Comparison of ENCODE assay signal across 21 cellular contexts in genomic region chr20:47922280-47922675, GRCh38.
A peak's percentile ranks its signal among the peaks of the same experiment; 100 is the strongest.
DNase-seq lines count a peak whose midpoint lies in the region; ATAC-seq, FAIRE-seq and TF ChIP-seq lines count a peak whose summit lies in the region.
"Had no signal": no experiment of that assay in that cellular context is flagged by ENCODE, and none has a peak within 500 bp of the region (broad histone marks: within the 10 kb centered on the region; RNA-seq: fewer than 3 reads in every experiment).

No MANE protein-coding gene starts in this region.

- H3K27ac ChIP-seq in keratinocyte (ENCODE audit: control insufficient read depth, insufficient read depth, low read length) (peak overlapping the region; percentile 44), SK-N-SH (ENCODE audit: low read depth in 2 of 2, low read length in 1 of 2) (no peak overlapping the region)
- H3K27ac ChIP-seq: BLaER1, gastrocnemius medialis, skin epidermis, suprapubic skin had no signal

- H3K4me1 ChIP-seq in keratinocyte (ENCODE audit: control insufficient read depth, extremely low read depth, insufficient read depth, low read length) (peaks cover 45% of the 10 kb centered on the region), SK-N-SH (ENCODE audit: control insufficient read depth in 1 of 2, insufficient read depth in 2 of 2, low read depth in 1 of 2, low read length in 1 of 2) (no peaks in the 10 kb centered on the region; a peak in 1 of 4 replicates)
- H3K4me1 ChIP-seq: BLaER1, gastrocnemius medialis had no signal

- DNase-seq in AG09309 (ENCODE audit: low read depth), result peak; percentile 17
- peak; percentile 91 for DNase-seq in HT-29 (ENCODE audit: low spot score)
- peak; percentile 28 for DNase-seq in astrocyte of the hippocampus (ENCODE audit: low read depth, low spot score)
- DNase-seq in keratinocyte (ENCODE audit: low read depth, low spot score), result no peak
- DNase-seq in left ventricle myocardium superior, result no peak
- DNase-seq in SK-N-SH, result no peak
- no peak for DNase-seq in activated CD4-positive, alpha-beta T cell treated with anti-CD3 and anti-CD28 coated beads, Interleukin-2, amount 10 ng/mL, durations not matched to agents 24 days and 14 days
- DNase-seq: activated CD8-positive, alpha-beta memory T cell treated with anti-CD3 and anti-CD28 coated beads for 24 hours; activated naive CD8-positive, alpha-beta T cell treated with anti-CD3 and anti-CD28 coated beads, Interleukin-2, amount 50 U/mL, for 24 hours; cerebellar nuclear complex; gastrocnemius medialis; NCI-H1105; NCI-H748 treated with DMSO at 0.1 percent for 48 hours; stimulated activated CD4-positive, alpha-beta T cell treated with anti-CD3 and anti-CD28 coated beads, Interleukin-4, amount 100 ng/mL, for 24 hours had no signal

- H3K36me3 ChIP-seq in keratinocyte (ENCODE audit: control insufficient read depth in 2 of 2, extremely low read depth in 1 of 2, insufficient read depth in 2 of 2, low read length in 2 of 2), result no peaks in the 10 kb centered on the region
- no peaks in the 10 kb centered on the region for H3K36me3 ChIP-seq in SK-N-SH (replicated peaks in 1 of 2; ENCODE audit: control insufficient read depth in 1 of 2, insufficient read depth in 2 of 2, low read length in 1 of 2)
- H3K36me3 ChIP-seq: BLaER1, gastrocnemius medialis, suprapubic skin had no signal

- peaks cover 4% of the 10 kb centered on the region for H3K9me3 ChIP-seq in keratinocyte (ENCODE audit: control insufficient read depth, low read depth, low read length)
- H3K9me3 ChIP-seq in SK-N-SH, result no peaks in the 10 kb centered on the region
- H3K9me3 ChIP-seq: gastrocnemius medialis had no signal

- CTCF ChIA-PET in SK-N-SH (lab: Yijun Ruan, JAX), result no interaction called here

- peak overlapping the region; percentile 40 for H3K9ac ChIP-seq in keratinocyte (ENCODE audit: control insufficient read depth, extremely low read depth, insufficient read depth, low read length)
- no peak overlapping the region for H3K9ac ChIP-seq in SK-N-SH
- H3K9ac ChIP-seq: BLaER1 had no signal

- no peak for ATAC-seq in HG02938 (IDR thresholded peaks at IDR 0.05; ENCODE audit: unreplicated experiment)
- no peak for ATAC-seq in left ventricle myocardium superior
- ATAC-seq: activated naive CD8-positive, alpha-beta T cell treated with anti-CD3 and anti-CD28 coated beads, Interleukin-2, amount 50 U/mL, for 24 hours; gastrocnemius medialis; WTC11 had no signal

- H3K36me3 Mint-ChIP-seq in activated CD4-positive, alpha-beta T cell treated with anti-CD3 and anti-CD28 coated beads, Interleukin-2, amount 10 ng/mL, durations not matched to agents 24 days and 14 days (ENCODE audit: low read depth), result no peaks in the 10 kb centered on the region

- TF ChIP-seq RAD21 in SK-N-SH (IDR thresholded peaks at IDR 0.05; ENCODE audit: low read length), result no peak

- no peaks in the 10 kb centered on the region for H3F3A ChIP-seq in SK-N-SH (replicated peaks; ENCODE audit: insufficient read depth)

- H3K4me1 Mint-ChIP-seq in activated CD4-positive, alpha-beta T cell treated with anti-CD3 and anti-CD28 coated beads, Interleukin-2, amount 10 ng/mL, durations not matched to agents 24 days and 14 days, result no peaks in the 10 kb centered on the region
- H3K4me1 Mint-ChIP-seq: activated naive CD8-positive, alpha-beta T cell treated with anti-CD3 and anti-CD28 coated beads, Interleukin-2, amount 50 U/mL, for 24 hours; WTC11 had no signal

- no peak for TF ChIP-seq EP300 in SK-N-SH (IDR thresholded peaks at IDR 0.05; ENCODE audit: borderline replicate concordance in 1 of 2, low read depth in 1 of 2, low read length in 1 of 2)

- dilution Hi-C loops in keratinocyte (cut with MboI; ENCODE audit: extremely low pct_ligation_motif_present, low sequenced_read_pairs), result no loop called here

- H3K27me3 Mint-ChIP-seq in activated CD4-positive, alpha-beta T cell treated with anti-CD3 and anti-CD28 coated beads, Interleukin-2, amount 10 ng/mL, durations not matched to agents 24 days and 14 days, result peaks cover 6% of the 10 kb centered on the region

- no peaks in the 10 kb centered on the region for H3K79me2 ChIP-seq in keratinocyte (ENCODE audit: control insufficient read depth, insufficient read depth, low read length)
- no peaks in the 10 kb centered on the region for H3K79me2 ChIP-seq in SK-N-SH (ENCODE audit: insufficient read depth)

- H4K20me1 ChIP-seq in keratinocyte (ENCODE audit: control insufficient read depth, extremely low read depth, insufficient read depth, low read length) (no peaks in the 10 kb centered on the region), SK-N-SH (ENCODE audit: insufficient read depth) (no peaks in the 10 kb centered on the region)
- H4K20me1 ChIP-seq: BLaER1 had no signal

- H2AFZ ChIP-seq in keratinocyte (ENCODE audit: control insufficient read depth, low read length) (no peak overlapping the region), SK-N-SH (ENCODE audit: low read depth) (no peak overlapping the region)

- H3K4me2 ChIP-seq in keratinocyte (ENCODE audit: control insufficient read depth, extremely low read depth, insufficient read depth, low read depth, low read length), result peak overlapping the region; percentile 42
- H3K4me2 ChIP-seq in SK-N-SH, result no peak overlapping the region
- H3K4me2 ChIP-seq: BLaER1 had no signal

- H3K27ac Mint-ChIP-seq in activated CD4-positive, alpha-beta T cell treated with anti-CD3 and anti-CD28 coated beads, Interleukin-2, amount 10 ng/mL, durations not matched to agents 24 days and 14 days, result no peak overlapping the region
- H3K27ac Mint-ChIP-seq: activated naive CD8-positive, alpha-beta T cell treated with anti-CD3 and anti-CD28 coated beads, Interleukin-2, amount 50 U/mL, for 24 hours; T-helper 1 cell treated with Interleukin-12 subunit alpha and Interleukin-12 subunit beta and Interleukin-4 antibody, amounts not matched to agents 30 μg/mL and 1 μg/mL, for 36 hours; WTC11 had no signal

- H3K4me3 ChIP-seq in AG09309 (ENCODE audit: control insufficient read depth, low read depth, low read length) (no peak overlapping the region), keratinocyte (ENCODE audit: control insufficient read depth in 2 of 3, extremely low read depth in 1 of 3, insufficient read depth in 2 of 3, low read depth in 1 of 3, low read length in 3 of 3) (no peak overlapping the region), SK-N-SH (ENCODE audit: low read depth in 2 of 2, low read length in 1 of 2) (no peak overlapping the region)
- H3K4me3 ChIP-seq: BLaER1, gastrocnemius medialis, skin epidermis, suprapubic skin had no signal

- 60% methylated on average over 4 of the region's 4 CpGs for WGBS in SK-N-SH (ENCODE audit: low lambda C conversion rate)

- H3K9me1 ChIP-seq in keratinocyte (ENCODE audit: control insufficient read depth, extremely low read depth, insufficient read depth, low read length), result no peaks in the 10 kb centered on the region

- FAIRE-seq in keratinocyte (lab: Jason Lieb, UNC), result no peak
- FAIRE-seq: RCC 7860 had no signal

- POLR2A ChIA-PET in SK-N-SH (lab: Yijun Ruan, JAX), result no interaction called here

- H3K9me3 Mint-ChIP-seq in activated CD4-positive, alpha-beta T cell treated with anti-CD3 and anti-CD28 coated beads, Interleukin-2, amount 10 ng/mL, durations not matched to agents 24 days and 14 days, result peaks cover 6% of the 10 kb centered on the region

- TF ChIP-seq CTCF in AG09309 (IDR thresholded peaks at IDR 0.05; ENCODE audit: control insufficient read depth, insufficient read depth, low read depth, low read length, missing control alignments) (no peak), keratinocyte (optimal IDR thresholded peaks at IDR 0.05 in 1 of 3, IDR thresholded peaks at IDR 0.05 in 1 of 3, conservative IDR thresholded peaks at IDR 0.05 in 1 of 3; ENCODE audit: extremely low read depth in 1 of 3, insufficient read depth in 2 of 3, low read length in 3 of 3) (no peak), SK-N-SH (IDR thresholded peaks at IDR 0.05) (no peak)

- intact Hi-C loops in left ventricle myocardium superior (cut with micrococcal nuclease), result no loop called here
- intact Hi-C loops in activated CD4-positive, alpha-beta T cell treated with anti-CD3 and anti-CD28 coated beads, Interleukin-2, amount 10 ng/mL, durations not matched to agents 24 days and 14 days (cut with micrococcal nuclease), result no loop called here

- H3K27me3 ChIP-seq in keratinocyte (ENCODE audit: control insufficient read depth, extremely low read depth, insufficient read depth, low read length) (no peaks in the 10 kb centered on the region), SK-N-SH (ENCODE audit: insufficient read depth) (no peaks in the 10 kb centered on the region)
- H3K27me3 ChIP-seq: BLaER1 had no signal

- H3K4me3 Mint-ChIP-seq in activated CD4-positive, alpha-beta T cell treated with anti-CD3 and anti-CD28 coated beads, Interleukin-2, amount 10 ng/mL, durations not matched to agents 24 days and 14 days, result no peak overlapping the region
- H3K4me3 Mint-ChIP-seq: activated naive CD8-positive, alpha-beta T cell treated with anti-CD3 and anti-CD28 coated beads, Interleukin-2, amount 50 U/mL, for 24 hours; T-helper 1 cell treated with Interleukin-12 subunit alpha and Interleukin-12 subunit beta and Interleukin-4 antibody, amounts not matched to agents 30 μg/mL and 1 μg/mL, for 36 hours; WTC11 had no signal

- H3K9me2 ChIP-seq in SK-N-SH, result no peaks in the 10 kb centered on the region

TF ChIP-seq in SK-N-SH, 30 proteins besides CTCF, POLR2A, EP300 and RAD21 (continues in another document):
- no peak for TF ChIP-seq FOXJ3 (CRISPR knock-in tag; IDR thresholded peaks at IDR 0.05)
- no peak for TF ChIP-seq PBX3 (IDR thresholded peaks at IDR 0.05)
- TF ChIP-seq RCOR1 (IDR thresholded peaks at IDR 0.05; ENCODE audit: low read length), result no peak

Comparison
In these comparisons a context has a peak if more than half of its experiments do, and no peak if none do; other contexts are left out.
1. DNase-seq: peak in AG09309 (single experiment), HT-29 (single experiment) and astrocyte of the hippocampus (single experiment); none in keratinocyte (single experiment), left ventricle myocardium superior (single experiment), SK-N-SH (single experiment) and activated CD4-positive, alpha-beta T cell treated with anti-CD3 and anti-CD28 coated beads, Interleukin-2, amount 10 ng/mL, durations not matched to agents 24 days and 14 days (single experiment).